ENCODE assay signal across 7 cellular contexts in genomic region chr19:55369651-55370304, GRCh38. TPM values are rescaled to one million over a fixed set of nuclear protein-coding genes. Genes with fewer than 3 reads are reported as not detected.
A peak's percentile ranks its signal among the peaks of the same experiment; 100 is the strongest.
DNase-seq lines count a peak whose midpoint lies in the region; ATAC-seq lines count a peak whose summit lies in the region.

No MANE protein-coding gene starts in this region.

- H3K4me3 Mint-ChIP-seq in activated T-helper 17 cell treated with anti-CD3 and anti-CD28 coated beads, Interleukin-2, amount 50 U/mL, for 72 hours, result peak overlapping the region; percentile 60

- peaks cover 6% of the 10 kb centered on the region for H3K36me3 Mint-ChIP-seq in activated T-helper 17 cell treated with anti-CD3 and anti-CD28 coated beads, Interleukin-2, amount 50 U/mL, for 72 hours (ENCODE audit: low read depth)

- peaks cover 28% of the 10 kb centered on the region for H3K27me3 Mint-ChIP-seq in activated T-helper 17 cell treated with anti-CD3 and anti-CD28 coated beads, Interleukin-2, amount 50 U/mL, for 72 hours

- DNase-seq in GM04503 (ENCODE audit: low read depth), result peak; percentile 41
- DNase-seq in NCI-H2171 (lab: John Stamatoyannopoulos, UW), result peak; percentile 28
- peak; percentile 79 for DNase-seq in glomerular visceral epithelial cell (ENCODE audit: extremely low spot score)
- DNase-seq in stimulated activated CD8-positive, alpha-beta memory T cell treated with anti-CD3 and anti-CD28 coated beads, Interleukin-4, amount 100 ng/mL, for 48 hours, result peak; percentile 65

- no peak overlapping the region for H3K27ac Mint-ChIP-seq in activated T-helper 17 cell treated with anti-CD3 and anti-CD28 coated beads, Interleukin-2, amount 50 U/mL, for 72 hours

- peaks cover 7% of the 10 kb centered on the region for H3K4me1 Mint-ChIP-seq in activated T-helper 17 cell treated with anti-CD3 and anti-CD28 coated beads, Interleukin-2, amount 50 U/mL, for 72 hours

- H3K9me3 Mint-ChIP-seq in activated T-helper 17 cell treated with anti-CD3 and anti-CD28 coated beads, Interleukin-2, amount 50 U/mL, for 72 hours, result no peaks in the 10 kb centered on the region

- peak; percentile 75 for ATAC-seq in activated T-helper 17 cell treated with anti-CD3 and anti-CD28 coated beads, Interleukin-2, amount 50 U/mL, for 72 hours (replicated peaks)
- ATAC-seq in HG02870 (IDR thresholded peaks at IDR 0.05; ENCODE audit: unreplicated experiment), result no peak
- ATAC-seq in HG03139 (IDR thresholded peaks at IDR 0.05; ENCODE audit: unreplicated experiment), result no peak

RNA-seq across cellular contexts. Expression of gene IL11, which starts 0.5 kb away (rescaled TPM):
- total RNA-seq in activated T-helper 17 cell treated with anti-CD3 and anti-CD28 coated beads, Interleukin-2, amount 50 U/mL, for 72 hours, result under 1 TPM; 0.15 to 0.95 TPM

RNA-seq across cellular contexts. Expression of gene GARIN5B, which starts 6.7 kb away (rescaled TPM):
- not detected for total RNA-seq in activated T-helper 17 cell treated with anti-CD3 and anti-CD28 coated beads, Interleukin-2, amount 50 U/mL, for 72 hours

RNA-seq across cellular contexts. Expression of gene TMEM190, which starts 6.8 kb away (rescaled TPM):
- not detected for total RNA-seq in activated T-helper 17 cell treated with anti-CD3 and anti-CD28 coated beads, Interleukin-2, amount 50 U/mL, for 72 hours

RNA-seq across cellular contexts. Expression of gene TMEM238, which starts 14.3 kb away (rescaled TPM):
- 10 to 100 TPM in 1 of 2 donors, 1 to 10 TPM in 1; 7.2 to 11.5 TPM for total RNA-seq in activated T-helper 17 cell treated with anti-CD3 and anti-CD28 coated beads, Interleukin-2, amount 50 U/mL, for 72 hours

RNA-seq across cellular contexts. Expression of gene COX6B2, which starts 15.3 kb away (rescaled TPM):
- under 1 TPM; 0.15 to 0.50 TPM for total RNA-seq in activated T-helper 17 cell treated with anti-CD3 and anti-CD28 coated beads, Interleukin-2, amount 50 U/mL, for 72 hours

Comparison
In these comparisons a context has a peak if more than half of its experiments do, and no peak if none do; other contexts are left out.
1. DNase-seq: peak in every context shown above with its lines; median percentile 79 in glomerular visceral epithelial cell; 65 in stimulated activated CD8-positive, alpha-beta memory T cell treated with anti-CD3 and anti-CD28 coated beads, Interleukin-4, amount 100 ng/mL, for 48 hours; 41 in GM04503; 28 in NCI-H2171.